Comparison of ENCODE assay signal across 11 cellular contexts in genomic region chr1:24805534-24806301, GRCh38.
A peak's percentile ranks its signal among the peaks of the same experiment; 100 is the strongest.
DNase-seq lines count a peak whose midpoint lies in the region; ATAC-seq and TF ChIP-seq lines count a peak whose summit lies in the region.
"Had no signal": no experiment of that assay in that cellular context is flagged by ENCODE, and none has a peak within 500 bp of the region (broad histone marks: within the 10 kb centered on the region; RNA-seq: fewer than 3 reads in every experiment).

No MANE protein-coding gene starts in this region.

- no peak overlapping the region for H3K27ac Mint-ChIP-seq in Calu3 (ENCODE audit: unreplicated experiment)

- in situ Hi-C loops in gastrocnemius medialis (cut with MboI; ENCODE audit: low sequenced_read_pairs in 4 of 4), result no loop called here

- H3K4me1 ChIP-seq in gastrocnemius medialis, result peaks cover 10 to 35% of the 10 kb centered on the region in 2 donors

- no peaks in the 10 kb centered on the region for H3K4me1 Mint-ChIP-seq in Calu3 (ENCODE audit: low read depth, unreplicated experiment)

- intact Hi-C loops in gastrocnemius medialis (cut with DNase I; ENCODE audit: low total_unique reads) (no loop called here), Calu3 (cut with micrococcal nuclease; ENCODE audit: unreplicated experiment) (no loop called here)

- no peaks in the 10 kb centered on the region for H3K27me3 ChIP-seq in gastrocnemius medialis

- CTCF ChIA-PET in Calu3 (lab: Charles Lee), result no interaction called here

- H3K9me3 Mint-ChIP-seq in Calu3 (ENCODE audit: low read depth, unreplicated experiment), result no peaks in the 10 kb centered on the region

- no peaks in the 10 kb centered on the region for H3K36me3 Mint-ChIP-seq in Calu3 (ENCODE audit: insufficient read depth, unreplicated experiment)

- H3K27ac ChIP-seq in gastrocnemius medialis, result peak overlapping the region; percentile 8 to 51 (median 32)

- no peaks in the 10 kb centered on the region for H3K36me3 ChIP-seq in gastrocnemius medialis

- no peak overlapping the region for H3K4me3 ChIP-seq in fibroblast of villous mesenchyme (ENCODE audit: low read depth, low read length)
- no peak overlapping the region for H3K4me3 ChIP-seq in gastrocnemius medialis

- TF ChIP-seq CTCF in fibroblast of villous mesenchyme (IDR thresholded peaks at IDR 0.05; ENCODE audit: insufficient read depth, low read depth, low read length) (no peak), gastrocnemius medialis (IDR thresholded peaks at IDR 0.05 in 4 of 5, conservative IDR thresholded peaks at IDR 0.05 in 1 of 5) (no peak), Calu3 (IDR thresholded peaks at IDR 0.05; ENCODE audit: unreplicated experiment) (no peak)

- H3K4me3 Mint-ChIP-seq in Calu3 (ENCODE audit: low read depth, unreplicated experiment), result no peak overlapping the region

- no TSS peak for BruUV-seq in Calu3 (replicated peaks; lab: Mats Ljungman, UMichigan)

- DNase-seq in GM04504 (ENCODE audit: low read depth) (peak; percentile 35), fibroblast of villous mesenchyme (ENCODE audit: low read depth) (peak; percentile 63), gastrocnemius medialis (peak; percentile 15 to 20), Calu3 (no peak), KG1 (lab: John Stamatoyannopoulos, UW) (no peak)
- DNase-seq in effector CD4-positive, alpha-beta T cell, result no peak
- DNase-seq: islet precursor cell; NCI-H1105 treated with DMSO at 0.1 percent for 48 hours; stimulated activated CD4-positive, alpha-beta T cell treated with anti-CD3 and anti-CD28 coated beads, Interleukin-15, amount 100 ng/mL, for 24 hours had no signal

- no peaks in the 10 kb centered on the region for H3K9me3 ChIP-seq in gastrocnemius medialis

- ATAC-seq in SK-N-SH treated with all-trans-retinoic acid at 6 μM for 48 hours, result peak; percentile 33; the same call in 1 of the 3 replicates
- peak in 1 of 2 donors; percentile 62 for ATAC-seq in gastrocnemius medialis
- no peak for ATAC-seq in HG02678 (IDR thresholded peaks at IDR 0.05; ENCODE audit: unreplicated experiment)

- no peak for TF ChIP-seq POLR2A in gastrocnemius medialis (IDR thresholded peaks at IDR 0.05)

- H3K27me3 Mint-ChIP-seq in Calu3 (ENCODE audit: unreplicated experiment), result no peaks in the 10 kb centered on the region

TF ChIP-seq in SK-N-SH treated with all-trans-retinoic acid at 6 μM for 48 hours, 23 proteins besides CTCF, POLR2A, EP300 and RAD21:
- TF ChIP-seq RARB (CRISPR knock-in tag; IDR thresholded peaks at IDR 0.05) (no peak), CSRNP3 (CRISPR knock-in tag; IDR thresholded peaks at IDR 0.05) (no peak), ZC3H10 (CRISPR knock-in tag; IDR thresholded peaks at IDR 0.05) (no peak), CREB5 (CRISPR knock-in tag; IDR thresholded peaks at IDR 0.05; ENCODE audit: low read depth) (no peak), SNAI2 (CRISPR knock-in tag; IDR thresholded peaks at IDR 0.05) (no peak), ZFP3 (CRISPR knock-in tag; IDR thresholded peaks at IDR 0.05) (no peak), POU6F1 (CRISPR knock-in tag; IDR thresholded peaks at IDR 0.05; ENCODE audit: borderline replicate concordance, low read depth) (no peak), ISL1 (CRISPR knock-in tag; IDR thresholded peaks at IDR 0.05) (no peak), ZFP30 (CRISPR knock-in tag; IDR thresholded peaks at IDR 0.05) (no peak), PATZ1 (CRISPR knock-in tag; IDR thresholded peaks at IDR 0.05; ENCODE audit: borderline replicate concordance) (no peak), ZNF565 (CRISPR knock-in tag; conservative IDR thresholded peaks at IDR 0.05; ENCODE audit: low read depth) (no peak), ZNF8 (CRISPR knock-in tag; IDR thresholded peaks at IDR 0.05) (no peak), ARNTL (CRISPR knock-in tag; IDR thresholded peaks at IDR 0.05; ENCODE audit: borderline replicate concordance, low read depth) (no peak)

Comparison
In these comparisons a context has a peak if more than half of its experiments do, and no peak if none do; other contexts are left out.
1. DNase-seq: peak in GM04504 (single experiment), fibroblast of villous mesenchyme (single experiment) and gastrocnemius medialis (2 of 2); none in effector CD4-positive, alpha-beta T cell (single experiment), Calu3 (single experiment) and KG1 (single experiment).